Comparison of ENCODE assay signal across 10 cellular contexts in the genomic region with DNA sequence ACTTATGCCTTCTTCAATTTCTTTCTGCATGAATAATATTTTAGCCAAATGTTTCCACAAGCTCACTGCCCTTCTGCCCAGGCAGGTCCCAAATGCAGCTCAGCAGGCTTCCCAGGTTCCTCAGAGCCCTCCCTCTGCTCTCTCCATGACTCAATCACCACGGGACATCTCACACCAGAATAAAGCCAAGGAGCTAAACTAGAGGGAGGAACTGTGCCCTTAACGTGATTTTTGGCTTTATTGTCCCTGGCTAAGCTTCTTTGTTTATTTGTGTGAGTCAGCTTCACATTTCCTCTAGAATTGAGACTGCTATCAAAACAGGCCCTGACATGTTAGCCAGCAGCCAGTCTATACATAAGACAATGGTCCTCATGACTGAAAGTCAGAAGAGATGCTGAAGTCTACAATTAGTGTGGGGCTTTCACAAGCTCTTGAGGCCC.
DNase-seq lines count a peak whose midpoint lies in the region; ATAC-seq and TF ChIP-seq lines count a peak whose summit lies in the region.
"Had no signal": no experiment of that assay in that cellular context is flagged by ENCODE, and none has a peak within 500 bp of the region (broad histone marks: within the 10 kb centered on the region; RNA-seq: fewer than 3 reads in every experiment).

No MANE protein-coding gene starts in this region.

- DNase-seq in DMS53 (lab: John Stamatoyannopoulos, UW) (peak; percentile 66), HEK293T (ENCODE audit: extremely low spot score) (peak; percentile 42), NCI-H69 (lab: John Stamatoyannopoulos, UW) (peak; percentile 91), iris pigment epithelial cell (ENCODE audit: low read depth) (peak; percentile 76), right atrium auricular region (ENCODE audit: low spot score) (no peak), CD1c-positive myeloid dendritic cell (ENCODE audit: extremely low spot score) (no peak)
- DNase-seq: NCI-H524 treated with DMSO at 0.1 percent for 48 hours had no signal

- ATAC-seq in GM19328 (IDR thresholded peaks at IDR 0.05; ENCODE audit: unreplicated experiment) (no peak), GM21529 (IDR thresholded peaks at IDR 0.05; ENCODE audit: unreplicated experiment) (no peak)

- H3K4me1 ChIP-seq in right atrium auricular region, result no peaks in the 10 kb centered on the region
- H3K4me1 ChIP-seq: parathyroid adenoma had no signal

- POLR2A ChIA-PET in HEK293T (lab: Yijun Ruan, JAX), result interaction anchor here (1.1 to 1.3 kb wide), 2 partner anchors 9 to 186 kb away, joined by 3 to 4 read pairs; partner anchors contain the start of gene GALNT7

- peaks cover 3 to 5% of the 10 kb centered on the region in 2 donors for H3K9me3 ChIP-seq in right atrium auricular region

- no peak overlapping the region for H3K27ac ChIP-seq in right atrium auricular region
- H3K27ac ChIP-seq: parathyroid adenoma had no signal

- no peaks in the 10 kb centered on the region for H3K27me3 ChIP-seq in right atrium auricular region

- TF ChIP-seq CTCF in right atrium auricular region (IDR thresholded peaks at IDR 0.05), result no peak

- CTCF ChIA-PET in HEK293T (lab: Yijun Ruan, JAX), result interaction anchor here (0.9 to 1.0 kb wide), 2 partner anchors 11 to 30 kb away, joined by 3 to 4 read pairs; no protein-coding TSS in a partner anchor

- no peak overlapping the region for H3K4me3 ChIP-seq in right atrium auricular region

- no peaks in the 10 kb centered on the region for H3K36me3 ChIP-seq in right atrium auricular region

TF ChIP-seq in HEK293T, 16 proteins besides CTCF, POLR2A, EP300 and RAD21:
- TF ChIP-seq CTBP1 (IDR thresholded peaks at IDR 0.05; ENCODE audit: borderline replicate concordance) (peak; percentile 72), PKNOX1 (IDR thresholded peaks at IDR 0.05) (peak; percentile 25; the same call in 1 of the 2 replicates), L3MBTL2 (conservative IDR thresholded peaks at IDR 0.05) (no peak)
TF ChIP-seq in HEK293T: peak in this region for 2.

Comparison
In these comparisons a context has a peak if more than half of its experiments do, and no peak if none do; other contexts are left out.
1. DNase-seq: peak in DMS53 (single experiment), HEK293T (single experiment), NCI-H69 (single experiment) and iris pigment epithelial cell (single experiment); none in right atrium auricular region (single experiment) and CD1c-positive myeloid dendritic cell (single experiment).